In genomic region chr7:73645643-73646182, GRCh38 we compare ENCODE assay signal across 1 cellular context.
TF ChIP-seq lines count a peak whose summit lies in the region.

No MANE protein-coding gene starts in this region.

TF ChIP-seq in GM23338, 12 proteins besides CTCF, POLR2A, EP300 and RAD21 (continued from another document):
- no peak for TF ChIP-seq ZNF462 (CRISPR knock-in tag; IDR thresholded peaks at IDR 0.05)
- no peak for TF ChIP-seq JUNB (IDR thresholded peaks at IDR 0.05; ENCODE audit: unreplicated experiment)
- TF ChIP-seq POLR2AphosphoS5 (IDR thresholded peaks at IDR 0.05; ENCODE audit: low read depth) = no peak
- TF ChIP-seq CREB1 (CRISPR knock-in tag; IDR thresholded peaks at IDR 0.05; ENCODE audit: low read depth) = no peak
- no peak for TF ChIP-seq ETS1 (IDR thresholded peaks at IDR 0.05)
- TF ChIP-seq REST (IDR thresholded peaks at IDR 0.05; ENCODE audit: unreplicated experiment) = no peak
- TF ChIP-seq ZNF331 (CRISPR knock-in tag; IDR thresholded peaks at IDR 0.05; ENCODE audit: low read depth) = no peak
